In genomic region chr2:62200868-62201267, GRCh38 we compare ENCODE assay signal across 16 cellular contexts. TPM values are rescaled to one million over a fixed set of nuclear protein-coding genes. Genes with fewer than 3 reads are reported as not detected.
DNase-seq lines count a peak whose midpoint lies in the region; ATAC-seq and FAIRE-seq lines count a peak whose summit lies in the region.
"Had no signal": no experiment of that assay in that cellular context is flagged by ENCODE, and none has a peak within 500 bp of the region (broad histone marks: within the 10 kb centered on the region; RNA-seq: fewer than 3 reads in every experiment).

No MANE protein-coding gene starts in this region.

- no peak overlapping the region for H2AK5ac ChIP-seq in trophoblast cell (ENCODE audit: low read length)

- H3K4me1 Mint-ChIP-seq in activated CD8-positive, alpha-beta memory T cell treated with anti-CD3 and anti-CD28 coated beads, Interleukin-2, amount 10 ng/mL, durations not matched to agents 7 days and 5 days = peaks cover 70% of the 10 kb centered on the region
- peaks cover 53% of the 10 kb centered on the region for H3K4me1 Mint-ChIP-seq in activated T-helper 17 cell treated with anti-CD3 and anti-CD28 coated beads, Interleukin-2, amount 50 U/mL, for 72 hours

- H3K4me3 Mint-ChIP-seq in activated CD8-positive, alpha-beta memory T cell treated with anti-CD3 and anti-CD28 coated beads, Interleukin-2, amount 10 ng/mL, durations not matched to agents 7 days and 5 days = peak overlapping the region; percentile 76
- H3K4me3 Mint-ChIP-seq in activated T-helper 17 cell treated with anti-CD3 and anti-CD28 coated beads, Interleukin-2, amount 50 U/mL, for 72 hours = peak overlapping the region; percentile 81

- H3K4ac ChIP-seq in trophoblast cell (ENCODE audit: low read depth, low read length) = peak overlapping the region; percentile 55

- DNase-seq in activated CD8-positive, alpha-beta memory T cell treated with anti-CD3 and anti-CD28 coated beads, Interleukin-2, amount 10 ng/mL, durations not matched to agents 7 days and 5 days = no peak
- DNase-seq in activated CD8-positive, alpha-beta memory T cell treated with anti-CD3 and anti-CD28 coated beads, Interleukin-2, amount 50 U/mL, for 48 hours = no peak
- DNase-seq in GM19239 (ENCODE audit: insufficient read length, low spot score) = no peak
- DNase-seq in trophoblast cell = no peak
- DNase-seq in SHP77 treated with DMSO at 0.1 percent for 48 hours (lab: John Stamatoyannopoulos, UW) = no peak
- DNase-seq in activated effector memory CD4-positive, alpha-beta T cell treated with Interleukin-2 at 50 U/mL for 16 hours = no peak
- DNase-seq in NCI-H1930 (lab: John Stamatoyannopoulos, UW) = no peak
- DNase-seq: AML-193; left cardiac atrium; right lobe of liver; stimulated activated CD4-positive, alpha-beta T cell treated with anti-CD3 and anti-CD28 coated beads, Interleukin-4, amount 100 ng/mL, for 24 hours had no signal

- H2BK12ac ChIP-seq in trophoblast cell (ENCODE audit: low read length) = no peak overlapping the region

- no peak overlapping the region for H3K14ac ChIP-seq in trophoblast cell (ENCODE audit: low read length)

- H2BK5ac ChIP-seq in trophoblast cell (ENCODE audit: low read depth, low read length, poor library complexity) = no peak overlapping the region

- CTCF ChIA-PET in activated CD8-positive, alpha-beta memory T cell treated with anti-CD3 and anti-CD28 coated beads, Interleukin-2, amount 10 ng/mL, durations not matched to agents 7 days and 5 days (lab: Charles Lee) = interaction anchor here (0.8 to 3.2 kb wide), 8 partner anchors 9 to 574 kb away, joined by 3 to 13 read pairs (median 4); no protein-coding TSS in a partner anchor

- H3K27me3 ChIP-seq in trophoblast cell (ENCODE audit: insufficient read depth, low read length) = no peaks in the 10 kb centered on the region
- H3K27me3 ChIP-seq: esophagus muscularis mucosa, right lobe of liver had no signal

- peaks cover 6 to 11% of the 10 kb centered on the region in 2 experiments for H3K4me1 ChIP-seq in trophoblast cell (ENCODE audit: control insufficient read depth in 1 of 2, insufficient read depth in 2 of 2, low read length in 2 of 2)

- ATAC-seq in activated CD8-positive, alpha-beta memory T cell treated with anti-CD3 and anti-CD28 coated beads, Interleukin-2, amount 10 ng/mL, durations not matched to agents 7 days and 5 days = no peak
- no peak for ATAC-seq in activated T-helper 17 cell treated with anti-CD3 and anti-CD28 coated beads, Interleukin-2, amount 50 U/mL, for 72 hours (replicated peaks)
- ATAC-seq: left cardiac atrium, right lobe of liver, SK-N-SH treated with all-trans-retinoic acid at 6 μM for 48 hours had no signal

- H3K79me2 ChIP-seq in trophoblast cell (ENCODE audit: control insufficient read depth, insufficient read depth, low read length, poor library complexity) = peaks cover 42% of the 10 kb centered on the region

- H3K27ac Mint-ChIP-seq in activated CD8-positive, alpha-beta memory T cell treated with anti-CD3 and anti-CD28 coated beads, Interleukin-2, amount 10 ng/mL, durations not matched to agents 7 days and 5 days = peak overlapping the region; percentile 82
- peak overlapping the region; percentile 88 for H3K27ac Mint-ChIP-seq in activated T-helper 17 cell treated with anti-CD3 and anti-CD28 coated beads, Interleukin-2, amount 50 U/mL, for 72 hours

- peaks cover 7% of the 10 kb centered on the region for H3K79me1 ChIP-seq in trophoblast cell (ENCODE audit: low read length)

- no peak overlapping the region for H3K9ac ChIP-seq in trophoblast cell (ENCODE audit: low read length)

- H4K8ac ChIP-seq in trophoblast cell (ENCODE audit: low read depth, low read length) = no peak overlapping the region

- WGBS in trophoblast cell (ENCODE audit: extremely low coverage, insufficient coverage, insufficient read length) = no CpG with 5 or more reads among the region's 3 CpGs

- no peak overlapping the region for H3K27ac ChIP-seq in trophoblast cell (ENCODE audit: low read depth, low read length)
- H3K27ac ChIP-seq: esophagus muscularis mucosa, right lobe of liver had no signal

- no peak overlapping the region for H3K23ac ChIP-seq in trophoblast cell (ENCODE audit: low read length)

- H3K4me2 ChIP-seq in trophoblast cell (ENCODE audit: low read length) = no peak overlapping the region

- FAIRE-seq in GM19239 (lab: Jason Lieb, UNC) = peak; percentile 49
- FAIRE-seq: colon, H1 had no signal

- H2AFZ ChIP-seq in trophoblast cell (ENCODE audit: insufficient read depth, low read length, poor library complexity) = no peak overlapping the region

- no peaks in the 10 kb centered on the region for H3K9me3 Mint-ChIP-seq in activated CD8-positive, alpha-beta memory T cell treated with anti-CD3 and anti-CD28 coated beads, Interleukin-2, amount 10 ng/mL, durations not matched to agents 7 days and 5 days (ENCODE audit: low read depth)
- no peaks in the 10 kb centered on the region for H3K9me3 Mint-ChIP-seq in activated T-helper 17 cell treated with anti-CD3 and anti-CD28 coated beads, Interleukin-2, amount 50 U/mL, for 72 hours

- no peak overlapping the region for H4K91ac ChIP-seq in trophoblast cell (ENCODE audit: low read depth, low read length)

- H3K18ac ChIP-seq in trophoblast cell (ENCODE audit: low read length) = no peak overlapping the region

- H3K27me3 Mint-ChIP-seq in activated CD8-positive, alpha-beta memory T cell treated with anti-CD3 and anti-CD28 coated beads, Interleukin-2, amount 10 ng/mL, durations not matched to agents 7 days and 5 days = no peaks in the 10 kb centered on the region
- H3K27me3 Mint-ChIP-seq in activated T-helper 17 cell treated with anti-CD3 and anti-CD28 coated beads, Interleukin-2, amount 50 U/mL, for 72 hours = no peaks in the 10 kb centered on the region

- H3K9me3 ChIP-seq in trophoblast cell (ENCODE audit: insufficient read depth, low read depth, low read length) = no peaks in the 10 kb centered on the region
- H3K9me3 ChIP-seq: esophagus muscularis mucosa, right lobe of liver had no signal

- H3K36me3 ChIP-seq in trophoblast cell (ENCODE audit: control insufficient read depth in 1 of 2, insufficient read depth in 2 of 2, low read length in 2 of 2) = no peaks in the 10 kb centered on the region
- H3K36me3 ChIP-seq: esophagus muscularis mucosa, right lobe of liver had no signal

- H4K12ac ChIP-seq in trophoblast cell (ENCODE audit: low read depth, low read length) = no peak overlapping the region

- peaks cover 18% of the 10 kb centered on the region for H3K36me3 Mint-ChIP-seq in activated CD8-positive, alpha-beta memory T cell treated with anti-CD3 and anti-CD28 coated beads, Interleukin-2, amount 10 ng/mL, durations not matched to agents 7 days and 5 days
- peaks cover 20% of the 10 kb centered on the region for H3K36me3 Mint-ChIP-seq in activated T-helper 17 cell treated with anti-CD3 and anti-CD28 coated beads, Interleukin-2, amount 50 U/mL, for 72 hours (ENCODE audit: low read depth)

- no peak overlapping the region for H2BK120ac ChIP-seq in trophoblast cell (ENCODE audit: insufficient read depth, low read length, poor library complexity)

- no peak overlapping the region for H3K4me3 ChIP-seq in trophoblast cell (ENCODE audit: low read depth, low read length)
- H3K4me3 ChIP-seq: esophagus muscularis mucosa, right lobe of liver had no signal

RNA-seq across cellular contexts. Expression of gene B3GNT2, which starts 5.0 kb away (rescaled TPM):
- total RNA-seq in activated CD8-positive, alpha-beta memory T cell treated with anti-CD3 and anti-CD28 coated beads, Interleukin-2, amount 10 ng/mL, durations not matched to agents 7 days and 5 days = 10 to 100 TPM; 32.5 to 43.1 TPM
- total RNA-seq in activated T-helper 17 cell treated with anti-CD3 and anti-CD28 coated beads, Interleukin-2, amount 50 U/mL, for 72 hours = 10 to 100 TPM; 15.0 to 20.1 TPM
- polyA plus RNA-seq in trophoblast cell (2013) = 24.8 and 26.0 TPM in 2 replicates
